8 cellular contexts compared by ENCODE assay signal in the genomic region with DNA sequence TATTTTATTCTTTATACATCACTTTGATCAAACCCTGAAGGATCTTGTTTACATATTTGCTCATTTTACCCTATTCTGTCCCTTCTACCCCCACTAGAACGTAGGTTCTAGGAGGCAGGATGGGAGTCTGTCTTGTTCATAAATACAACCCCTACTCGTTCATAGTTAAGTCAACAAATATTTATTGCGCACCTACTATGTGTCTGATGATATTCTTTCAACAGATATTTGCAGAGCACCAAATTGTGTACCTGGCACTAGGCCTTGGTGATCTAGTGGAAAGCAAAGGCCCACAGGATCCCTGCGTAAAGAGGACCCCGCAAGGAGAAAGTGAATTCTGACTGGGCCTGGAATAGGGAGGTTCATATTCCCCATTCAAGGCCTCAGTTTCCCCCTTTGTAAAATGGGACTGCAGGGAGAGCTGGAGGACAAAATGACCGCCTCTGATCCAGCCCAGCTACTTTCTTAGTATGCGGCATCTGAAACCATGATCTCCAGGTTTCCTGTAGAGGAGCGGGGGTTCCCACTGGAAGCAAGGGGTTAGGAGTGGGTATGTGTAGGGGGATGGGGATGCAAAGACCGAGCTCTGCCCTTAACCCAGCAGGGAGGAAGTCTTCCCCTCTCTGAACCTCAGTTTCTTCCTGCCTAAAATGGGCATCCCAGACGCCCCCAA. TPM values are rescaled to one million over a fixed set of nuclear protein-coding genes. Genes with fewer than 3 reads are reported as not detected.
DNase-seq lines count a peak whose midpoint lies in the region; TF ChIP-seq lines count a peak whose summit lies in the region.

No MANE protein-coding gene starts in this region.

- H3K4me3 ChIP-seq in BLaER1: peak overlapping the region; percentile 87
- H3K4me3 ChIP-seq in Loucy (ENCODE audit: low read length, poor library complexity, severe bottlenecking): peak overlapping the region; percentile 99
- peak overlapping the region; percentile 86 for H3K4me3 ChIP-seq in ectodermal cell (ENCODE audit: insufficient read depth, low read depth, low read length)
- peak overlapping the region; percentile 78 for H3K4me3 ChIP-seq in neural cell (ENCODE audit: low read length)

- H3K4me1 ChIP-seq in BLaER1 (peaks cover 73% of the 10 kb centered on the region), Loucy (ENCODE audit: insufficient read depth, low read length, poor library complexity, severe bottlenecking) (peaks cover 13% of the 10 kb centered on the region), ectodermal cell (ENCODE audit: control insufficient read depth, insufficient read depth, low read length) (peaks cover 30% of the 10 kb centered on the region)

- DNase-seq in H4 (ENCODE audit: low spot score): no peak
- no peak for DNase-seq in NK-92 treated with Interleukin-12 subunit alpha and Interleukin-12 subunit beta, amount 100 ng/mL, for 24 hours (lab: John Stamatoyannopoulos, UW)
- DNase-seq in activated gamma-delta T cell (lab: John Stamatoyannopoulos, UW): no peak
- no peak for DNase-seq in COR-L47 (lab: John Stamatoyannopoulos, UW)

- H3F3A ChIP-seq in Loucy (ENCODE audit: low read depth) (no peaks in the 10 kb centered on the region), neural cell (ENCODE audit: insufficient read depth, low read length, poor library complexity, severe bottlenecking) (no peaks in the 10 kb centered on the region)

- H3K79me2 ChIP-seq in Loucy (ENCODE audit: insufficient read depth, low read length) (peaks cover 45% of the 10 kb centered on the region), neural cell (replicated peaks; ENCODE audit: insufficient read depth, low read length) (peaks cover 18% of the 10 kb centered on the region)

- H3K9ac ChIP-seq in BLaER1 (peak overlapping the region; percentile 96), Loucy (ENCODE audit: low read depth, low read length, poor library complexity, severe bottlenecking) (peak overlapping the region; percentile 98), neural cell (ENCODE audit: low read length) (peak overlapping the region; percentile 78)

- H3K27ac ChIP-seq in BLaER1: peak overlapping the region; percentile 94
- no peak overlapping the region for H3K27ac ChIP-seq in ectodermal cell (ENCODE audit: insufficient read depth, low read depth, low read length, poor library complexity, severe bottlenecking)
- H3K27ac ChIP-seq in neural cell (ENCODE audit: low read length): no peak overlapping the region

- H3K9me2 ChIP-seq in Loucy (replicated peaks; ENCODE audit: low read depth, low read length) (no peaks in the 10 kb centered on the region), neural cell (ENCODE audit: insufficient read depth, low read length) (no peaks in the 10 kb centered on the region)

- WGBS in ectodermal cell, 2 experiments: 63 to 68% methylated on average over 10 of the region's 10 CpGs

- TF ChIP-seq RAD21 in neural cell (conservative IDR thresholded peaks at IDR 0.05): no peak

- TF ChIP-seq CTCF in Loucy (conservative IDR thresholded peaks at IDR 0.05; ENCODE audit: low read length) (no peak), neural cell (IDR thresholded peaks at IDR 0.05; ENCODE audit: poor library complexity, severe bottlenecking) (no peak)

- no peaks in the 10 kb centered on the region for H3K9me3 ChIP-seq in BLaER1
- no peaks in the 10 kb centered on the region for H3K9me3 ChIP-seq in Loucy (ENCODE audit: insufficient read depth, low read depth, low read length)
- no peaks in the 10 kb centered on the region for H3K9me3 ChIP-seq in ectodermal cell (ENCODE audit: control insufficient read depth, low read length)
- H3K9me3 ChIP-seq in neural cell (ENCODE audit: low read length): no peaks in the 10 kb centered on the region

- H2AFZ ChIP-seq in Loucy (ENCODE audit: low read length) (peak overlapping the region; percentile 98), neural cell (ENCODE audit: low read depth, low read length) (peak overlapping the region; percentile 27)

- H3K4me2 ChIP-seq in BLaER1: peak overlapping the region; percentile 98
- H3K4me2 ChIP-seq in Loucy (ENCODE audit: low read depth, low read length, poor library complexity, severe bottlenecking): peak overlapping the region; percentile 97
- peak overlapping the region; percentile 65 for H3K4me2 ChIP-seq in neural cell (ENCODE audit: low read length)

- H3K27me3 ChIP-seq in BLaER1 (no peaks in the 10 kb centered on the region), Loucy (ENCODE audit: insufficient read depth, low read length, poor library complexity, severe bottlenecking) (no peaks in the 10 kb centered on the region), ectodermal cell (ENCODE audit: control insufficient read depth, insufficient read depth, low read length, poor library complexity, severe bottlenecking) (peaks cover 27% of the 10 kb centered on the region), neural cell (ENCODE audit: insufficient read depth, low read depth, low read length) (peaks cover 33% of the 10 kb centered on the region)

- peaks cover 53% of the 10 kb centered on the region for H4K20me1 ChIP-seq in BLaER1
- peaks cover 4% of the 10 kb centered on the region for H4K20me1 ChIP-seq in Loucy (ENCODE audit: insufficient read depth, low read length, poor library complexity, severe bottlenecking)
- no peaks in the 10 kb centered on the region for H4K20me1 ChIP-seq in neural cell (ENCODE audit: insufficient read depth)

- peaks cover 38% of the 10 kb centered on the region for H3K36me3 ChIP-seq in BLaER1
- H3K36me3 ChIP-seq in Loucy (ENCODE audit: insufficient read depth, low read length): no peaks in the 10 kb centered on the region
- H3K36me3 ChIP-seq in ectodermal cell (ENCODE audit: control insufficient read depth, insufficient read depth, low read length): no peaks in the 10 kb centered on the region
- no peaks in the 10 kb centered on the region for H3K36me3 ChIP-seq in neural cell (ENCODE audit: insufficient read depth, low read length)

- TF ChIP-seq EP300 in neural cell (conservative IDR thresholded peaks at IDR 0.05; ENCODE audit: poor library complexity, severe bottlenecking): no peak

TF ChIP-seq in neural cell, 6 proteins besides CTCF, POLR2A, EP300 and RAD21:
- TF ChIP-seq POLR2AphosphoS5 (IDR thresholded peaks at IDR 0.05): no peak
- no peak for TF ChIP-seq MXI1 (conservative IDR thresholded peaks at IDR 0.05; ENCODE audit: poor library complexity, severe bottlenecking)
- no peak for TF ChIP-seq REST (IDR thresholded peaks at IDR 0.05; ENCODE audit: borderline replicate concordance)
- no peak for TF ChIP-seq EZH2 (IDR thresholded peaks at IDR 0.05; ENCODE audit: borderline replicate concordance, insufficient read depth, low read length, poor library complexity, severe bottlenecking)
- no peak for TF ChIP-seq SMC3 (conservative IDR thresholded peaks at IDR 0.05; ENCODE audit: poor library complexity)
- no peak for TF ChIP-seq TAF1 (IDR thresholded peaks at IDR 0.05; ENCODE audit: low read depth)
TF ChIP-seq in neural cell: peak in this region for 0.

RNA-seq across cellular contexts. Expression of gene GEMIN7, which starts 0.5 kb away (rescaled TPM):
- polyA plus RNA-seq in ectodermal cell (2013, experiment 1 of 4): 24.6 TPM
- 31.3 TPM for polyA plus RNA-seq in ectodermal cell (2013, experiment 2 of 4)
- 26.6 TPM for polyA plus RNA-seq in ectodermal cell (2013, experiment 3 of 4)
- polyA plus RNA-seq in ectodermal cell (2013, experiment 4 of 4): 28.1 TPM
- 14.4 and 26.5 TPM in 2 replicates for polyA plus RNA-seq in neural cell
- 26.4 and 28.5 TPM in 2 replicates for polyA minus RNA-seq in neural cell
- total RNA-seq in H4 (2014; rRNA removed; shearing (Covaris generic)): 23.5 and 27.5 TPM in 2 replicates

RNA-seq across cellular contexts. Expression of gene ZNF296, which starts 2.2 kb away (rescaled TPM):
- 1.7 TPM for polyA plus RNA-seq in ectodermal cell (2013, experiment 1 of 4)
- 1.4 TPM for polyA plus RNA-seq in ectodermal cell (2013, experiment 2 of 4)
- polyA plus RNA-seq in ectodermal cell (2013, experiment 3 of 4): 1.6 TPM
- polyA plus RNA-seq in ectodermal cell (2013, experiment 4 of 4): 1.8 TPM
- 1.0 and 1.4 TPM in 2 replicates for polyA plus RNA-seq in neural cell
- 0.58 and 0.73 TPM in 2 replicates for polyA minus RNA-seq in neural cell
- total RNA-seq in H4 (2014; rRNA removed; shearing (Covaris generic)): not detected in 2 replicates

RNA-seq across cellular contexts. Expression of gene PPP1R37, which starts 14.5 kb away (rescaled TPM):
- polyA plus RNA-seq in ectodermal cell (2013, experiment 1 of 4): 25.4 TPM
- 24.1 TPM for polyA plus RNA-seq in ectodermal cell (2013, experiment 2 of 4)
- polyA plus RNA-seq in ectodermal cell (2013, experiment 3 of 4): 19.8 TPM
- 20.7 TPM for polyA plus RNA-seq in ectodermal cell (2013, experiment 4 of 4)
- polyA plus RNA-seq in neural cell: 53.7 and 56.6 TPM in 2 replicates
- 51.7 and 67.0 TPM in 2 replicates for polyA minus RNA-seq in neural cell
- 8.0 and 13.2 TPM in 2 replicates for total RNA-seq in H4 (2014; rRNA removed; shearing (Covaris generic))

RNA-seq across cellular contexts. Expression of gene CLASRP, which starts 39.7 kb away (rescaled TPM):
- 99.8 TPM for polyA plus RNA-seq in ectodermal cell (2013, experiment 1 of 4)
- 72.3 TPM for polyA plus RNA-seq in ectodermal cell (2013, experiment 2 of 4)
- polyA plus RNA-seq in ectodermal cell (2013, experiment 3 of 4): 62.8 TPM
- 75.4 TPM for polyA plus RNA-seq in ectodermal cell (2013, experiment 4 of 4)
- 30.1 and 38.4 TPM in 2 replicates for polyA plus RNA-seq in neural cell
- 17.4 and 22.4 TPM in 2 replicates for polyA minus RNA-seq in neural cell
- total RNA-seq in H4 (2014; rRNA removed; shearing (Covaris generic)): 17.6 and 20.4 TPM in 2 replicates
